ENCODE assay signal across 26 cellular contexts in the genomic region with DNA sequence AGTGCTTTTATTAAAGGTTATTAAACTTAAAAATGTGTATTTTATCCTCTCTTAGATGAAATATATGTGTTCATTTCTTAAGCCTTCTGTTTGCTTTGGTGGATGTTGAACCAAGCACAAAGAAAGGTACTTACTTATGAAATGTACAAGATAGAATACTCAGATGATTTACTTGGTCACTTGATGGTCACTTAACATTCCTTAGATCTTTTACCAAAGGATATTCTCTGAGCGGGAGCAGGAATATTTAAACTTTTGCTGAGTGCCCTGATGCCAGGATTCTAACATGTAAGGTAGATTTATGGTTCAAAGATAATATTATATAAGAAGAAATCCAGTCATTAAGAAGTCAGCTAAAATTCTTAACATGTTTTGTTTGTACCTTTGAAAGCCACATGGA.
"Had no signal": no experiment of that assay in that cellular context is flagged by ENCODE, and none has a peak within 500 bp of the region (broad histone marks: within the 10 kb centered on the region; RNA-seq: fewer than 3 reads in every experiment).

No MANE protein-coding gene starts in this region.

- H3K27me3 Mint-ChIP-seq: activated CD4-positive, alpha-beta T cell treated with anti-CD3 and anti-CD28 coated beads, Interleukin-2, amount 10 ng/mL, durations not matched to agents 7 days and 5 days; activated naive CD4-positive, alpha-beta T cell treated with anti-CD3 and anti-CD28 coated beads, Interleukin-2, amount 10 ng/mL, durations not matched to agents 7 days and 5 days; activated T-cell treated with anti-CD3 and anti-CD28 coated beads, Interleukin-2, amount 50 U/mL, for 24 hours had no signal

- H3K4me1 Mint-ChIP-seq: activated CD4-positive, alpha-beta memory T cell treated with anti-CD3 and anti-CD28 coated beads, Interleukin-2, amount 10 ng/mL, durations not matched to agents 7 days and 5 days; activated CD4-positive, alpha-beta T cell treated with anti-CD3 and anti-CD28 coated beads, Interleukin-2, amount 10 ng/mL, durations not matched to agents 7 days and 5 days; activated naive CD4-positive, alpha-beta T cell treated with anti-CD3 and anti-CD28 coated beads, Interleukin-2, amount 10 ng/mL, durations not matched to agents 7 days and 5 days; activated naive CD8-positive, alpha-beta T cell treated with anti-CD3 and anti-CD28 coated beads, Interleukin-2, amount 10 ng/mL, durations not matched to agents 7 days and 5 days; neural progenitor cell had no signal

- H3K36me3 Mint-ChIP-seq: activated naive CD4-positive, alpha-beta T cell treated with anti-CD3 and anti-CD28 coated beads, Interleukin-2, amount 10 ng/mL, durations not matched to agents 7 days and 5 days; activated naive CD8-positive, alpha-beta T cell treated with anti-CD3 and anti-CD28 coated beads, Interleukin-2, amount 10 ng/mL, durations not matched to agents 7 days and 5 days; neural progenitor cell had no signal

- H3K27ac ChIP-seq: brain microvascular endothelial cell, neural progenitor cell, spleen, testis, upper lobe of left lung had no signal

- H3K4me1 ChIP-seq: spleen, testis had no signal

- DNase-seq: activated CD4-positive, alpha-beta memory T cell treated with anti-CD3 and anti-CD28 coated beads, Interleukin-2, amount 10 ng/mL, durations not matched to agents 7 days and 5 days; activated CD4-positive, alpha-beta T cell treated with anti-CD3 and anti-CD28 coated beads, Interleukin-2, amount 10 ng/mL, durations not matched to agents 7 days and 5 days; activated CD4-positive, CD25-positive, alpha-beta regulatory T cell treated with anti-CD3 and anti-CD28 coated beads, Interleukin-2, amount 50 U/mL, for 72 hours; activated CD8-positive, alpha-beta memory T cell treated with anti-CD3 and anti-CD28 coated beads, Interleukin-2, amount 50 U/mL, for 48 hours; activated gamma-delta T cell; activated naive CD4-positive, alpha-beta T cell treated with anti-CD3 and anti-CD28 coated beads, Interleukin-2, amount 10 ng/mL, durations not matched to agents 7 days and 5 days; activated naive CD8-positive, alpha-beta T cell treated with anti-CD3 and anti-CD28 coated beads, Interleukin-2, amount 10 ng/mL, durations not matched to agents 7 days and 5 days; activated T-cell treated with anti-CD3 and anti-CD28 coated beads, Interleukin-2, amount 50 U/mL, for 24 hours; brain microvascular endothelial cell; foreskin fibroblast; heart left ventricle; hypothalamus; immature natural killer cell; kidney; left colon; natural killer cell; occipital lobe; spleen; stimulated activated CD4-positive, alpha-beta T cell treated with anti-CD3 and anti-CD28 coated beads, Interleukin-2, amount 100 ng/mL, for 48 hours; stimulated activated naive CD4-positive, alpha-beta T cell treated with Interleukin-2 at 50 U/mL for 16 hours; T-helper 2 cell; testis; upper lobe of left lung had no signal

- H3K36me3 ChIP-seq: brain microvascular endothelial cell, heart left ventricle, neural progenitor cell, right atrium auricular region, spleen, upper lobe of left lung had no signal

- H3K4me3 Mint-ChIP-seq: activated CD4-positive, alpha-beta memory T cell treated with anti-CD3 and anti-CD28 coated beads, Interleukin-2, amount 10 ng/mL, durations not matched to agents 7 days and 5 days; activated CD4-positive, alpha-beta T cell treated with anti-CD3 and anti-CD28 coated beads, Interleukin-2, amount 10 ng/mL, durations not matched to agents 7 days and 5 days; activated naive CD4-positive, alpha-beta T cell treated with anti-CD3 and anti-CD28 coated beads, Interleukin-2, amount 10 ng/mL, durations not matched to agents 7 days and 5 days; activated naive CD8-positive, alpha-beta T cell treated with anti-CD3 and anti-CD28 coated beads, Interleukin-2, amount 10 ng/mL, durations not matched to agents 7 days and 5 days; activated T-cell treated with anti-CD3 and anti-CD28 coated beads, Interleukin-2, amount 50 U/mL, for 24 hours; immature natural killer cell; natural killer cell; neural progenitor cell had no signal

- H3K27me3 ChIP-seq: brain microvascular endothelial cell, heart left ventricle, neural progenitor cell, right atrium auricular region, spleen, testis, upper lobe of left lung had no signal

- H3K27ac Mint-ChIP-seq: activated CD4-positive, alpha-beta memory T cell treated with anti-CD3 and anti-CD28 coated beads, Interleukin-2, amount 10 ng/mL, durations not matched to agents 7 days and 5 days; activated CD4-positive, alpha-beta T cell treated with anti-CD3 and anti-CD28 coated beads, Interleukin-2, amount 10 ng/mL, durations not matched to agents 7 days and 5 days; activated naive CD4-positive, alpha-beta T cell treated with anti-CD3 and anti-CD28 coated beads, Interleukin-2, amount 10 ng/mL, durations not matched to agents 7 days and 5 days; activated naive CD8-positive, alpha-beta T cell treated with anti-CD3 and anti-CD28 coated beads, Interleukin-2, amount 10 ng/mL, durations not matched to agents 7 days and 5 days; activated T-cell treated with anti-CD3 and anti-CD28 coated beads, Interleukin-2, amount 50 U/mL, for 24 hours; immature natural killer cell; natural killer cell; neural progenitor cell had no signal

- H3K9me3 ChIP-seq: testis had no signal

- ATAC-seq: esophagus mucosa, heart left ventricle, left colon, natural killer cell had no signal

- H3K4me3 ChIP-seq: heart left ventricle, neural progenitor cell, right atrium auricular region, spleen, testis, upper lobe of left lung had no signal
